22 cellular contexts compared by ENCODE assay signal in the genomic region with DNA sequence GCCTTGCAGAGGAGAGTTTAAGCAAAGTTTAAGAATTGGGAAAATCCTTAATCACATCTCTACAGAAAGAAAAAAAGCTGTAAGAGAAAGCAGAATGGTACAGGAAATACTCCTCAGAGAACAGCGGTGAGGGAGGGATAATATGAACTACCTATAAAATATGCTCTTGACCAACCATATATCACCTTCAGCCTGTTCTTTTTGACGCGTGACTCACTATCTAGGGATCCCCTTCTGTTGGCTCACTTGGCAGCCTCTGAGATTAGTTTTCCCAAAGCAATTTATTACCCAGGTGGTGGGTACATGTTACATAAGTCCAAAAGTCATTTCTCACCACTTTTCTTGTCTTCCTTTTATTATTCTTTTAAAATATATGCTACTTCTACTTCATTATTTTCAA.
DNase-seq lines count a peak whose midpoint lies in the region; ATAC-seq, FAIRE-seq and TF ChIP-seq lines count a peak whose summit lies in the region.
"Had no signal": no experiment of that assay in that cellular context is flagged by ENCODE, and none has a peak within 500 bp of the region (broad histone marks: within the 10 kb centered on the region; RNA-seq: fewer than 3 reads in every experiment).

No MANE protein-coding gene starts in this region.

- no peak overlapping the region for H3K4me3 ChIP-seq in SK-N-SH (ENCODE audit: low read depth in 2 of 2, low read length in 1 of 2)
- no peak overlapping the region for H3K4me3 ChIP-seq in fibroblast of pulmonary artery (replicated peaks; ENCODE audit: low read depth, low read length)
- H3K4me3 ChIP-seq in heart right ventricle: no peak overlapping the region
- H3K4me3 ChIP-seq: HAP-1, SK-N-MC had no signal

- peak overlapping the region in 1 of 2 experiments; percentile 27; a peak in 1 of 4 replicates for H3K27ac ChIP-seq in SK-N-SH (ENCODE audit: low read depth in 2 of 2, low read length in 1 of 2)
- H3K27ac ChIP-seq in heart right ventricle: no peak overlapping the region
- H3K27ac ChIP-seq: SK-N-MC had no signal

- FAIRE-seq in HTR-8/SVneo (lab: Jason Lieb, UNC): no peak
- FAIRE-seq: D721Med had no signal

- H3F3A ChIP-seq in SK-N-SH (replicated peaks; ENCODE audit: insufficient read depth): no peaks in the 10 kb centered on the region

- H4K20me1 ChIP-seq in SK-N-SH (ENCODE audit: insufficient read depth): no peaks in the 10 kb centered on the region

- TF ChIP-seq CTCF in SK-N-SH (IDR thresholded peaks at IDR 0.05): no peak
- no peak for TF ChIP-seq CTCF in fibroblast of pulmonary artery (IDR thresholded peaks at IDR 0.05; ENCODE audit: low read length, missing control alignments)
- TF ChIP-seq CTCF in heart right ventricle (IDR thresholded peaks at IDR 0.05): no peak

- H3K36me3 ChIP-seq in SK-N-SH (replicated peaks in 1 of 2; ENCODE audit: control insufficient read depth in 1 of 2, insufficient read depth in 2 of 2, low read length in 1 of 2) (no peaks in the 10 kb centered on the region), heart right ventricle (no peaks in the 10 kb centered on the region)
- H3K36me3 ChIP-seq: BE2C, HAP-1 had no signal

- H3K4me2 ChIP-seq in SK-N-SH: no peak overlapping the region

- no peak for TF ChIP-seq RAD21 in SK-N-SH (IDR thresholded peaks at IDR 0.05; ENCODE audit: low read length)

- ATAC-seq in heart right ventricle: no peak
- ATAC-seq: PC-3 had no signal

- 34% methylated on average over 3 of the region's 3 CpGs for WGBS in SK-N-SH (ENCODE audit: low lambda C conversion rate)
- WGBS in heart right ventricle, 2 donors: 79 to 88% methylated on average over 3 of the region's 3 CpGs

- no peaks in the 10 kb centered on the region for H3K9me2 ChIP-seq in SK-N-SH

- intact Hi-C loops in heart right ventricle (cut with DNase I): no loop called here

- H3K79me2 ChIP-seq in SK-N-SH (ENCODE audit: insufficient read depth): no peaks in the 10 kb centered on the region

- H3K27me3 ChIP-seq in SK-N-SH (ENCODE audit: insufficient read depth) (no peaks in the 10 kb centered on the region), heart right ventricle (no peaks in the 10 kb centered on the region)
- H3K27me3 ChIP-seq: BE2C had no signal

- POLR2A ChIA-PET in SK-N-SH (lab: Yijun Ruan, JAX): no interaction called here

- H3K4me1 ChIP-seq in SK-N-SH (ENCODE audit: control insufficient read depth in 1 of 2, insufficient read depth in 2 of 2, low read depth in 1 of 2, low read length in 1 of 2) (no peaks in the 10 kb centered on the region), heart right ventricle (no peaks in the 10 kb centered on the region)
- H3K4me1 ChIP-seq: BE2C, HAP-1 had no signal

- H3K9me3 ChIP-seq in SK-N-SH: no peaks in the 10 kb centered on the region
- peaks cover 0 to 4% (median 0%) of the 10 kb centered on the region in 11 donors for H3K9me3 ChIP-seq in heart right ventricle
- H3K9me3 ChIP-seq: BE2C, HAP-1 had no signal

- H2AFZ ChIP-seq in SK-N-SH (ENCODE audit: low read depth): no peak overlapping the region

- no peak for TF ChIP-seq EP300 in SK-N-SH (IDR thresholded peaks at IDR 0.05; ENCODE audit: borderline replicate concordance in 1 of 2, low read depth in 1 of 2, low read length in 1 of 2)

- H3K9ac ChIP-seq in SK-N-SH: no peak overlapping the region

- DNase-seq in HTR-8/SVneo (ENCODE audit: insufficient read length, low spot score): peak; percentile 4
- no peak for DNase-seq in SK-N-SH
- peak; percentile 27 for DNase-seq in fibroblast of pulmonary artery (ENCODE audit: low read depth)
- peak; percentile 83 for DNase-seq in renal cortical epithelial cell (ENCODE audit: low read depth)
- DNase-seq in stimulated activated naive CD4-positive, alpha-beta T cell (lab: John Stamatoyannopoulos, UW): no peak
- no peak for DNase-seq in activated CD4-positive, alpha-beta T cell treated with anti-CD3 and anti-CD28 coated beads, Interleukin-2, amount 50 U/mL, for 48 hours
- DNase-seq in stimulated activated CD8-positive, alpha-beta memory T cell treated with anti-CD3 and anti-CD28 coated beads, Interleukin-4, amount 100 ng/mL, for 48 hours: no peak
- DNase-seq in heart right ventricle: no peak
- DNase-seq: BE2C; CD4-positive, alpha-beta memory T cell; DMS79; Kasumi-1; MV-4-11; NCI-H1417; NCI-H187 treated with DMSO at 0.1 percent for 48 hours; NCI-H345; NCI-H526 treated with DMSO at 0.1 percent for 48 hours; PC-3; Right ventricle myocardium superior had no signal

- CTCF ChIA-PET in SK-N-SH (lab: Yijun Ruan, JAX): interaction anchor here (0.9 kb wide), 1 partner anchor 10 kb away, joined by 3 read pairs; no protein-coding TSS in a partner anchor

TF ChIP-seq in SK-N-SH, 30 proteins besides CTCF, POLR2A, EP300 and RAD21:
- TF ChIP-seq RCOR1 (IDR thresholded peaks at IDR 0.05; ENCODE audit: low read length) (no peak), CHD2 (IDR thresholded peaks at IDR 0.05; ENCODE audit: low read length, partially characterized antibody) (no peak), FOSL2 (IDR thresholded peaks at IDR 0.05; ENCODE audit: borderline replicate concordance, low read depth) (peak; percentile 16; the same call in 1 of the 2 replicates), RXRA (IDR thresholded peaks at IDR 0.05; ENCODE audit: borderline replicate concordance, low read depth) (no peak), ELF1 (IDR thresholded peaks at IDR 0.05) (no peak), SIN3A (IDR thresholded peaks at IDR 0.05; ENCODE audit: borderline replicate concordance, low read depth, low read length) (no peak), NFIC (IDR thresholded peaks at IDR 0.05; ENCODE audit: borderline replicate concordance) (peak; percentile 32; the same call in 1 of the 2 replicates)
- TF ChIP-seq, protein P1, sequence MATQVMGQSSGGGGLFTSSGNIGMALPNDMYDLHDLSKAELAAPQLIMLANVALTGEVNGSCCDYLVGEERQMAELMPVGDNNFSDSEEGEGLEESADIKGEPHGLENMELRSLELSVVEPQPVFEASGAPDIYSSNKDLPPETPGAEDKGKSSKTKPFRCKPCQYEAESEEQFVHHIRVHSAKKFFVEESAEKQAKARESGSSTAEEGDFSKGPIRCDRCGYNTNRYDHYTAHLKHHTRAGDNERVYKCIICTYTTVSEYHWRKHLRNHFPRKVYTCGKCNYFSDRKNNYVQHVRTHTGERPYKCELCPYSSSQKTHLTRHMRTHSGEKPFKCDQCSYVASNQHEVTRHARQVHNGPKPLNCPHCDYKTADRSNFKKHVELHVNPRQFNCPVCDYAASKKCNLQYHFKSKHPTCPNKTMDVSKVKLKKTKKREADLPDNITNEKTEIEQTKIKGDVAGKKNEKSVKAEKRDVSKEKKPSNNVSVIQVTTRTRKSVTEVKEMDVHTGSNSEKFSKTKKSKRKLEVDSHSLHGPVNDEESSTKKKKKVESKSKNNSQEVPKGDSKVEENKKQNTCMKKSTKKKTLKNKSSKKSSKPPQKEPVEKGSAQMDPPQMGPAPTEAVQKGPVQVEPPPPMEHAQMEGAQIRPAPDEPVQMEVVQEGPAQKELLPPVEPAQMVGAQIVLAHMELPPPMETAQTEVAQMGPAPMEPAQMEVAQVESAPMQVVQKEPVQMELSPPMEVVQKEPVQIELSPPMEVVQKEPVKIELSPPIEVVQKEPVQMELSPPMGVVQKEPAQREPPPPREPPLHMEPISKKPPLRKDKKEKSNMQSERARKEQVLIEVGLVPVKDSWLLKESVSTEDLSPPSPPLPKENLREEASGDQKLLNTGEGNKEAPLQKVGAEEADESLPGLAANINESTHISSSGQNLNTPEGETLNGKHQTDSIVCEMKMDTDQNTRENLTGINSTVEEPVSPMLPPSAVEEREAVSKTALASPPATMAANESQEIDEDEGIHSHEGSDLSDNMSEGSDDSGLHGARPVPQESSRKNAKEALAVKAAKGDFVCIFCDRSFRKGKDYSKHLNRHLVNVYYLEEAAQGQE (IDR thresholded peaks at IDR 0.05; ENCODE audit: low read depth, low read length): no peak
- TF ChIP-seq, protein P2, sequence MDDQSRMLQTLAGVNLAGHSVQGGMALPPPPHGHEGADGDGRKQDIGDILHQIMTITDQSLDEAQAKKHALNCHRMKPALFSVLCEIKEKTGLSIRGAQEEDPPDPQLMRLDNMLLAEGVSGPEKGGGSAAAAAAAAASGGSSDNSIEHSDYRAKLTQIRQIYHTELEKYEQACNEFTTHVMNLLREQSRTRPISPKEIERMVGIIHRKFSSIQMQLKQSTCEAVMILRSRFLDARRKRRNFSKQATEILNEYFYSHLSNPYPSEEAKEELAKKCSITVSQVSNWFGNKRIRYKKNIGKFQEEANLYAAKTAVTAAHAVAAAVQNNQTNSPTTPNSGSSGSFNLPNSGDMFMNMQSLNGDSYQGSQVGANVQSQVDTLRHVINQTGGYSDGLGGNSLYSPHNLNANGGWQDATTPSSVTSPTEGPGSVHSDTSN (IDR thresholded peaks at IDR 0.05): peak; percentile 63

Comparison
In these comparisons a context has a peak if more than half of its experiments do, and no peak if none do; other contexts are left out.
1. DNase-seq: peak in HTR-8/SVneo (single experiment), fibroblast of pulmonary artery (single experiment) and renal cortical epithelial cell (single experiment); none in SK-N-SH (single experiment), stimulated activated naive CD4-positive, alpha-beta T cell (0 of 6), activated CD4-positive, alpha-beta T cell treated with anti-CD3 and anti-CD28 coated beads, Interleukin-2, amount 50 U/mL, for 48 hours (0 of 2), stimulated activated CD8-positive, alpha-beta memory T cell treated with anti-CD3 and anti-CD28 coated beads, Interleukin-4, amount 100 ng/mL, for 48 hours (single experiment) and heart right ventricle (0 of 2).